ENCODE assay signal across 8 cellular contexts in genomic region chr9:128159784-128160602, GRCh38. TPM values are rescaled to one million over a fixed set of nuclear protein-coding genes. Genes with fewer than 3 reads are reported as not detected.
DNase-seq lines count a peak whose midpoint lies in the region; ATAC-seq and TF ChIP-seq lines count a peak whose summit lies in the region.

TSS of gene BBLN (plus strand) at chr9:128160265. CDS start at chr9:128160408, 143 bp downstream.

- H3K36me3 Mint-ChIP-seq in T-helper 2 cell treated with Interferon-gamma antibody and Interleukin-4, amounts not matched to agents 5 μg/mL and 100 μg/mL, for 36 hours (ENCODE audit: low read depth): peaks cover 12% of the 10 kb centered on the region

- H3K27ac ChIP-seq in ascending aorta (peak within 1 kb of the TSS; percentile 59 to 66), right cardiac atrium (ENCODE audit: low read length) (peak within 1 kb of the TSS; percentile 1), uterus (peak within 1 kb of the TSS; percentile 76 to 80)

- no peaks in the 10 kb centered on the region for H3K27me3 Mint-ChIP-seq in T-helper 2 cell treated with Interferon-gamma antibody and Interleukin-4, amounts not matched to agents 5 μg/mL and 100 μg/mL, for 36 hours (ENCODE audit: low read depth)

- no peak for TF ChIP-seq CTCF in GM13976 (IDR thresholded peaks at IDR 0.05; ENCODE audit: borderline replicate concordance, control extremely low read depth, extremely low read depth, insufficient read depth, missing control alignments)
- no peak for TF ChIP-seq CTCF in ascending aorta (IDR thresholded peaks at IDR 0.05)
- TF ChIP-seq CTCF in uterus (IDR thresholded peaks at IDR 0.05): no peak

- WGBS in right cardiac atrium: under 1% methylated on average over 77 of the region's 77 CpGs

- peak within 1 kb of the TSS; percentile 59 to 90 for H3K4me3 ChIP-seq in ascending aorta
- H3K4me3 ChIP-seq in right cardiac atrium (ENCODE audit: low read length): peak within 1 kb of the TSS; percentile 57
- H3K4me3 ChIP-seq in uterus: peak within 1 kb of the TSS; percentile 59 to 92

- no peaks in the 10 kb centered on the region for H3K9me3 Mint-ChIP-seq in T-helper 2 cell treated with Interferon-gamma antibody and Interleukin-4, amounts not matched to agents 5 μg/mL and 100 μg/mL, for 36 hours

- TF ChIP-seq POLR2A in uterus (IDR thresholded peaks at IDR 0.05): peak; percentile 57 to 63

- peak; percentile 100 for DNase-seq in GM13976 (ENCODE audit: low spot score)
- DNase-seq in NCI-H2029 (lab: John Stamatoyannopoulos, UW): peak; percentile 88
- peak; percentile 91 for DNase-seq in T-helper 2 cell treated with Interferon-gamma antibody and Interleukin-4, amounts not matched to agents 5 μg/mL and 100 μg/mL, for 36 hours (ENCODE audit: low spot score)
- DNase-seq in ascending aorta (ENCODE audit: low spot score in 2 of 2): peak; percentile 63 to 97
- peak; percentile 96 to 98 (median 98) for DNase-seq in right cardiac atrium
- peak; percentile 91 for DNase-seq in putamen (ENCODE audit: low spot score)
- peak; percentile 96 to 98 for DNase-seq in uterus

- no peaks in the 10 kb centered on the region for H3K27me3 ChIP-seq in ascending aorta
- H3K27me3 ChIP-seq in right cardiac atrium (ENCODE audit: control insufficient read depth, insufficient read depth): no peaks in the 10 kb centered on the region
- no peaks in the 10 kb centered on the region for H3K27me3 ChIP-seq in uterus

- H3K9me3 ChIP-seq in ascending aorta (no peaks in the 10 kb centered on the region), right cardiac atrium (ENCODE audit: control insufficient read depth, low read length) (no peaks in the 10 kb centered on the region), uterus (no peaks in the 10 kb centered on the region)

- peaks cover 11% of the 10 kb centered on the region for H3K4me1 Mint-ChIP-seq in T-helper 2 cell treated with Interferon-gamma antibody and Interleukin-4, amounts not matched to agents 5 μg/mL and 100 μg/mL, for 36 hours (ENCODE audit: low read depth)

- peak within 1 kb of the TSS; percentile 91 for H3K27ac Mint-ChIP-seq in T-helper 2 cell treated with Interferon-gamma antibody and Interleukin-4, amounts not matched to agents 5 μg/mL and 100 μg/mL, for 36 hours

- peak within 1 kb of the TSS; percentile 85 for H3K4me3 Mint-ChIP-seq in T-helper 2 cell treated with Interferon-gamma antibody and Interleukin-4, amounts not matched to agents 5 μg/mL and 100 μg/mL, for 36 hours

- in situ Hi-C loops in GM13976 (cut with MboI; ENCODE audit: low sequenced_read_pairs, unreplicated experiment): no loop called here

- H3K4me1 ChIP-seq in ascending aorta (peaks cover 0 to 18% of the 10 kb centered on the region in 2 donors), right cardiac atrium (ENCODE audit: control insufficient read depth, insufficient read depth, low read length) (peaks cover 9% of the 10 kb centered on the region), uterus (no peaks in the 10 kb centered on the region)

- intact Hi-C loops in ascending aorta (cut with DNase I): loop anchor here (1.0 to 2.0 kb wide), 2 partner anchors 32 to 115 kb away; no protein-coding TSS in a partner anchor
- intact Hi-C loops in right cardiac atrium (cut with DNase I): no loop called here
- intact Hi-C loops in uterus (cut with DNase I; ENCODE audit: low total_unique reads): no loop called here

- ATAC-seq in HG02885 (IDR thresholded peaks at IDR 0.05; ENCODE audit: poor library complexity, unreplicated experiment) (peak; percentile 85), right cardiac atrium (peak; percentile 94 to 97)

- H3K36me3 ChIP-seq in ascending aorta: peaks cover 13 to 16% of the 10 kb centered on the region in 2 donors
- no peaks in the 10 kb centered on the region for H3K36me3 ChIP-seq in uterus

RNA-seq across cellular contexts. Expression of gene BBLN, which starts in this region (rescaled TPM):
- total RNA-seq in ascending aorta (389 TPM), right cardiac atrium (10 to 100 TPM; 41.6 to 58.0 (median 49.1) TPM), uterus (100 to 1,000 TPM in 2 of 4 donors, 10 to 100 TPM in 2; 31.3 to 198 (median 96.0) TPM)
- polyA plus RNA-seq in right cardiac atrium: 138 TPM

Comparison
In these comparisons a context has a peak if more than half of its experiments do, and no peak if none do; other contexts are left out.
1. Peak in every context shown above with its lines: DNase-seq, ATAC-seq, H3K4me3 ChIP-seq and H3K27ac ChIP-seq.
2. H3K27ac ChIP-seq: peak in every context shown above with its lines; median percentile 78 in uterus; 62 in ascending aorta; 1 in right cardiac atrium.